In the genomic region with DNA sequence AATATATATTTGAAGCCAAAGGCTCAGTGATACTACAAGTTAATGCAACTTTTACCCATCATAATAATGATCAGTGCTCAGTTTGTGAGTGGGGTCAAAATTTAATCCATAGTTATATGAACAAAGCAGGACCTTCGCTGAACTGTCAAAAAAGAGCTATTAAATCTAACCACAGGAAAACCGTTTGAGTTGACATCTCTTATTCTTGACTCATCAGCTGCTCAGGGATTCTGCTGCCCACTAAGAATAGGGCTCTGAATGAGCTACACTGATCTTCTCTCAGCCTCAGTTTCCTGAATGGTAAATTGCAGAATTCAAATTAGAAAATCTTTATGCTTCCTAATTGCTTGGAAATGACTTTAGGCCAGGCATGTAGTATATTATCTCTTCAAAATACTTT, we compare ENCODE assay signal across 23 cellular contexts. TPM values are rescaled to one million over a fixed set of nuclear protein-coding genes. Genes with fewer than 3 reads are reported as not detected.
DNase-seq lines count a peak whose midpoint lies in the region; ATAC-seq, FAIRE-seq and TF ChIP-seq lines count a peak whose summit lies in the region.
"Had no signal": no experiment of that assay in that cellular context is flagged by ENCODE, and none has a peak within 500 bp of the region (broad histone marks: within the 10 kb centered on the region; RNA-seq: fewer than 3 reads in every experiment).

No MANE protein-coding gene starts in this region.

- H3K4me2 ChIP-seq in astrocyte (ENCODE audit: low read length) (no peak overlapping the region), smooth muscle cell (no peak overlapping the region)
- H3K4me2 ChIP-seq: KMS-11 had no signal

- DNase-seq in HFFc6 (peak; percentile 19), NOMO-1 treated with DMSO at 0.1 percent for 48 hours (lab: John Stamatoyannopoulos, UW; ENCODE audit: unreplicated experiment) (peak; percentile 74), astrocyte (ENCODE audit: low read depth) (peak; percentile 36), Right ventricle myocardium superior (no peak), smooth muscle cell (lab: John Stamatoyannopoulos, UW; ENCODE audit: unreplicated experiment) (no peak), ureter (ENCODE audit: low spot score) (no peak)
- DNase-seq: CD4-positive, CD25-positive, alpha-beta regulatory T cell; COR-L47; DMS 273 treated with DMSO at 0.1 percent for 48 hours; DND-41; GF-D8; NCI-H1092; NCI-H146; NCI-H2029 treated with DMSO at 0.1 percent for 48 hours; NCI-H2171; NCI-H510A; NCI-H748 treated with DMSO at 0.1 percent for 48 hours; NK-92 treated with Interleukin-12 subunit alpha and Interleukin-12 subunit beta, amount 100 ng/mL, for 24 hours; SW 1271 had no signal

- H3K27ac Mint-ChIP-seq in HFFc6: peak overlapping the region; percentile 80
- H3K27ac Mint-ChIP-seq in astrocyte (ENCODE audit: unreplicated experiment): peak overlapping the region; percentile 90

- no peaks in the 10 kb centered on the region for H4K20me1 ChIP-seq in astrocyte (ENCODE audit: insufficient read depth, low read length)
- no peaks in the 10 kb centered on the region for H4K20me1 ChIP-seq in smooth muscle cell (ENCODE audit: low read depth)

- H3K4me3 ChIP-seq in astrocyte (ENCODE audit: insufficient read depth, low read depth, low read length): no peak overlapping the region
- H3K4me3 ChIP-seq in smooth muscle cell: no peak overlapping the region
- H3K4me3 ChIP-seq: HAP-1, MG63 had no signal

- H3K4me1 ChIP-seq in astrocyte (ENCODE audit: insufficient read depth, low read length) (peaks cover 15% of the 10 kb centered on the region), smooth muscle cell (ENCODE audit: low read depth) (peaks cover 7% of the 10 kb centered on the region)
- H3K4me1 ChIP-seq: HAP-1 had no signal

- peaks cover 45% of the 10 kb centered on the region for H3K4me1 Mint-ChIP-seq in HFFc6 (ENCODE audit: low read depth)
- H3K4me1 Mint-ChIP-seq in astrocyte (ENCODE audit: low read depth, unreplicated experiment): peaks cover 32% of the 10 kb centered on the region

- peaks cover 33% of the 10 kb centered on the region for H3K36me3 Mint-ChIP-seq in HFFc6 (ENCODE audit: low read depth)
- H3K36me3 Mint-ChIP-seq in astrocyte (ENCODE audit: low read depth, unreplicated experiment): peaks cover 6% of the 10 kb centered on the region

- intact Hi-C loops in Right ventricle myocardium superior (cut with DNase I): no loop called here

- 73% methylated on average over 2 of the region's 2 CpGs for WGBS in smooth muscle cell (ENCODE audit: low lambda C conversion rate)

- H3K36me3 ChIP-seq in astrocyte (ENCODE audit: insufficient read depth, low read length) (peaks cover 6% of the 10 kb centered on the region), smooth muscle cell (ENCODE audit: low read depth) (peaks cover 5% of the 10 kb centered on the region)
- H3K36me3 ChIP-seq: HAP-1, MG63 had no signal

- H3K27me3 Mint-ChIP-seq in HFFc6 (ENCODE audit: insufficient read depth) (no peaks in the 10 kb centered on the region; the same call in 1 of the 2 replicates), astrocyte (ENCODE audit: low read depth, unreplicated experiment) (no peaks in the 10 kb centered on the region)
- H3K27me3 Mint-ChIP-seq: CD4-positive, CD25-positive, alpha-beta regulatory T cell had no signal

- no peak overlapping the region for H3K27ac ChIP-seq in astrocyte (ENCODE audit: low read depth, low read length)
- H3K27ac ChIP-seq in smooth muscle cell (ENCODE audit: low read depth): no peak overlapping the region
- H3K27ac ChIP-seq: KMS-11 had no signal

- H3K27me3 ChIP-seq in astrocyte (ENCODE audit: insufficient read depth, low read length): no peaks in the 10 kb centered on the region
- no peaks in the 10 kb centered on the region for H3K27me3 ChIP-seq in smooth muscle cell (ENCODE audit: low read depth)
- H3K27me3 ChIP-seq: MG63 had no signal

- H3F3A ChIP-seq in smooth muscle cell (ENCODE audit: low read depth): no peaks in the 10 kb centered on the region

- H3K9me3 Mint-ChIP-seq in HFFc6 (no peaks in the 10 kb centered on the region), astrocyte (ENCODE audit: unreplicated experiment) (no peaks in the 10 kb centered on the region)
- H3K9me3 Mint-ChIP-seq: CD4-positive, CD25-positive, alpha-beta regulatory T cell had no signal

- no peaks in the 10 kb centered on the region for H3K9me3 ChIP-seq in astrocyte (ENCODE audit: insufficient read depth, low read depth, low read length)
- H3K9me3 ChIP-seq in smooth muscle cell (replicated peaks; ENCODE audit: low read depth): no peaks in the 10 kb centered on the region
- H3K9me3 ChIP-seq: HAP-1, MG63 had no signal

- TF ChIP-seq CTCF in HFFc6 (IDR thresholded peaks at IDR 0.05): no peak
- no peak for TF ChIP-seq CTCF in astrocyte (IDR thresholded peaks at IDR 0.05; ENCODE audit: insufficient read depth, low read depth, low read length)
- no peak for TF ChIP-seq CTCF in smooth muscle cell (IDR thresholded peaks at IDR 0.05; ENCODE audit: borderline replicate concordance, insufficient read depth, poor library complexity, severe bottlenecking)

- ATAC-seq in Right ventricle myocardium superior (ENCODE audit: poor library complexity) (no peak), GM21390 (IDR thresholded peaks at IDR 0.05; ENCODE audit: unreplicated experiment) (no peak)

- no peak for FAIRE-seq in astrocyte (lab: Jason Lieb, UNC)

- H2AFZ ChIP-seq in astrocyte (ENCODE audit: low read depth, low read length) (no peak overlapping the region), smooth muscle cell (ENCODE audit: low read depth) (no peak overlapping the region)

- H3K4me3 Mint-ChIP-seq in HFFc6: no peak overlapping the region
- no peak overlapping the region for H3K4me3 Mint-ChIP-seq in astrocyte (ENCODE audit: unreplicated experiment)
- H3K4me3 Mint-ChIP-seq: CD4-positive, CD25-positive, alpha-beta regulatory T cell had no signal

- no peaks in the 10 kb centered on the region for H3K79me2 ChIP-seq in astrocyte (ENCODE audit: insufficient read depth, low read length)
- no peaks in the 10 kb centered on the region for H3K79me2 ChIP-seq in smooth muscle cell (ENCODE audit: low read depth)

- H3K9ac ChIP-seq in astrocyte (ENCODE audit: low read length): no peak overlapping the region
- no peak overlapping the region for H3K9ac ChIP-seq in smooth muscle cell (ENCODE audit: low read depth)
- H3K9ac ChIP-seq: KMS-11 had no signal

RNA-seq across cellular contexts. Expression of a gene that starts 44.9 kb away (rescaled TPM):
- 10 to 100 TPM; 14.6 to 20.0 (median 18.3) TPM for total RNA-seq in HFFc6 (2021; fragmentation: NEBNext Ultra II Directional; extraction: Animal tissue kit (Norgen Biotek cat#: 25700))
- total RNA-seq in astrocyte (3.9 and 4.7 TPM in 2 replicates), Right ventricle myocardium superior (1.9 TPM), smooth muscle cell (3.5 and 4.9 TPM in 2 replicates), ureter (9.4 TPM)
- 3.8 and 8.2 TPM in 2 replicates for polyA plus RNA-seq in smooth muscle cell

Comparison
In these comparisons a context has a peak if more than half of its experiments do, and no peak if none do; other contexts are left out.
1. DNase-seq: peak in HFFc6 (single experiment), NOMO-1 treated with DMSO at 0.1 percent for 48 hours (single experiment) and astrocyte (single experiment); none in Right ventricle myocardium superior (single experiment), smooth muscle cell (single experiment) and ureter (single experiment).